In the genomic region with DNA sequence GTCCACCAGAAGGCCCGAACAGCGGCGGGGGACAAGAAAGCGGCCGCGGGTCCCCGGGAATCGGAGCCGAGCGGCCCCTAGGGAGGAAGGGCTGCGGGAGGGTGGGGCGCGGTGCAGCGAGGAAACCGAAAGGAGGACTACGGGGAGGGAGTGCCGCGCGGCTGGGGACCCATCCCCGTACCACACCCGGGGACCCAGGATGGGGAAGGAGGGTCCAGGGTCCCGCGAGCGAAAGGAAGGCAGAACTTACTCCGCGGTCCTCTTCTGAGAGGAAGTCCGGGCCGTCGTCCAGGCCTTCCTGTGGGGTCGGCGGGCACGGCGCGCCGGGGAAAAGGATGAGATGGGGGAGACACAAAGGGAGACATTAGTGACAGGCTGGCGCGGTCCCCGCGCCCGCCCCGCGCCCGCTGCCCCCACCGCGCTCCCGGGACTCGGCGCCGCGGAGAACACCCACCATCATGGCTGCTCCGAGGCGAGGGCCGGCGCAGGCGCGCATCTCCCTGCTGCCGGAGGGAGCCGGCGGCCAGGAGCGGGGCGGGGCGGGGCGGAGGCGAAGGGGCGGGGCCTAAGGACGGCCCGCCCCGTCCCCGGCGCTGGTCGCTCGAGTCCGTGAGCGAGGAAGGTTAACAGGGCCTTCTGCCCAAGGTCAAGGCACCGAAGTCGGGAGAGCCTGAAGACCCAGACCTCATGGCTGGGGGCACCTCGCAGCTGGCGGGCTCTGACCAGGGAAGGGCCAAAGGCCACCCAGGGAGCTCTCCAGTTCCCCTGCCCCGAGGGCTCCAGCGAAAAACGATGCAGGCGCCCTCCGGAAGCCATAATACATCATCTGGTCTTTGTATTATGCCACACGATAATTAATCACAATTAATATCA, we compare ENCODE assay signal across 8 cellular contexts. TPM values are rescaled to one million over a fixed set of nuclear protein-coding genes. Genes with fewer than 3 reads are reported as not detected.
DNase-seq lines count a peak whose midpoint lies in the region; ATAC-seq, FAIRE-seq and TF ChIP-seq lines count a peak whose summit lies in the region.

Gene SNX6 (minus strand): TSS at position 492 of the 873 bp plus-strand sequence. CDS start 32 bp downstream, at position 460.

- H3K9me3 ChIP-seq in endothelial cell of umbilical vein (replicated peaks; ENCODE audit: control insufficient read depth, insufficient read depth, low read length) = no peaks in the 10 kb centered on the region

- H3K27me3 ChIP-seq in endothelial cell of umbilical vein (ENCODE audit: control insufficient read depth in 2 of 2, insufficient read depth in 2 of 2, low read length in 2 of 2) = no peaks in the 10 kb centered on the region

- no peak for TF ChIP-seq CTCF in endothelial cell of umbilical vein (IDR thresholded peaks at IDR 0.05; ENCODE audit: extremely low read depth in 1 of 2, insufficient read depth in 1 of 2, low read depth in 1 of 2, low read length in 2 of 2)

- H3K4me1 ChIP-seq in endothelial cell of umbilical vein (ENCODE audit: control insufficient read depth, extremely low read depth, insufficient read depth, low read length) = peaks cover 12% of the 10 kb centered on the region

- H3K36me3 ChIP-seq in endothelial cell of umbilical vein (ENCODE audit: control insufficient read depth in 2 of 2, extremely low read depth in 1 of 2, insufficient read depth in 2 of 2, low read length in 2 of 2) = no peaks in the 10 kb centered on the region

- POLR2A ChIA-PET in endothelial cell of umbilical vein (lab: Charles Lee) = no interaction called here

- peak within 1 kb of the TSS; percentile 95 for H3K9ac ChIP-seq in endothelial cell of umbilical vein (replicated peaks; ENCODE audit: extremely low read depth, insufficient read depth, low read length)

- peak within 1 kb of the TSS; percentile 79 for H3K27ac ChIP-seq in endothelial cell of umbilical vein (ENCODE audit: insufficient read depth, low read depth, low read length)

- H3K9me1 ChIP-seq in endothelial cell of umbilical vein (replicated peaks; ENCODE audit: control insufficient read depth, extremely low read depth, insufficient read depth, low read length) = no peaks in the 10 kb centered on the region

- H3K4me3 ChIP-seq in endothelial cell of umbilical vein (replicated peaks in 1 of 3; ENCODE audit: insufficient read depth in 1 of 3, low read depth in 1 of 3, low read length in 3 of 3) = peak within 1 kb of the TSS; percentile 80 to 100 (median 84)

- peak within 1 kb of the TSS; percentile 87 for H3K4me2 ChIP-seq in endothelial cell of umbilical vein (ENCODE audit: insufficient read depth, low read length)

- no peaks in the 10 kb centered on the region for H4K20me1 ChIP-seq in endothelial cell of umbilical vein (replicated peaks; ENCODE audit: control insufficient read depth, extremely low read depth, insufficient read depth, low read length)

- ATAC-seq in GM19395 (IDR thresholded peaks at IDR 0.05; ENCODE audit: unreplicated experiment) (peak; percentile 94), HG03558 (IDR thresholded peaks at IDR 0.05; ENCODE audit: extremely low read depth, unreplicated experiment) (peak; percentile 75)

- TF ChIP-seq POLR2A in endothelial cell of umbilical vein (IDR thresholded peaks at IDR 0.05; ENCODE audit: low read depth, low read length) = peak; percentile 75

- peak within 1 kb of the TSS; percentile 98 for H2AFZ ChIP-seq in endothelial cell of umbilical vein (ENCODE audit: low read depth, low read length)

- BruUV-seq in endothelial cell of umbilical vein (replicated peaks; lab: Mats Ljungman, UMichigan) = no TSS peak

- DNase-seq in CMK (ENCODE audit: low read depth) (peak; percentile 31), NOMO-1 treated with dmso at 0.1 percent for 144 hours (lab: John Stamatoyannopoulos, UW; ENCODE audit: unreplicated experiment) (peak; percentile 44), endothelial cell of umbilical vein (ENCODE audit: low read depth, low spot score) (peak; percentile 77), midbrain (lab: John Stamatoyannopoulos, UW) (peak; percentile 92)
- peak; percentile 87 for DNase-seq in activated CD8-positive, alpha-beta memory T cell treated with anti-CD3 and anti-CD28 coated beads, Interleukin-2, amount 50 U/mL, for 48 hours
- DNase-seq in stimulated activated CD8-positive, alpha-beta memory T cell treated with anti-CD3 and anti-CD28 coated beads, Interleukin-2, amount 100 ng/mL, for 1 hour (ENCODE audit: low read depth in 2 of 2) = peak; percentile 59 to 67

- CTCF ChIA-PET in endothelial cell of umbilical vein (lab: Charles Lee) = no interaction called here

- dilution Hi-C loops in endothelial cell of umbilical vein (cut with MboI; ENCODE audit: extremely low pct_ligation_motif_present, low sequenced_read_pairs) = no loop called here

- intact Hi-C loops in endothelial cell of umbilical vein (cut with micrococcal nuclease) = loop anchor here (1.0 to 5.0 kb wide), 4 partner anchors 19 to 492 kb away; partner anchors contain the start of genes PPP2R3C and PRORP

- peaks cover 46% of the 10 kb centered on the region for H3K79me2 ChIP-seq in endothelial cell of umbilical vein (ENCODE audit: control insufficient read depth, insufficient read depth, low read length)

- FAIRE-seq in endothelial cell of umbilical vein (lab: Jason Lieb, UNC) = peak; percentile 66

TF ChIP-seq in endothelial cell of umbilical vein, 7 proteins besides CTCF, POLR2A, EP300 and RAD21:
- TF ChIP-seq MAX (IDR thresholded peaks at IDR 0.05; ENCODE audit: insufficient read depth, insufficient read length) = no peak
- peak; percentile 85 for TF ChIP-seq POLR2AphosphoS5 (IDR thresholded peaks at IDR 0.05; ENCODE audit: insufficient read depth, low read depth, low read length)

RNA-seq across cellular contexts. Expression of gene SNX6, which starts in this region (rescaled TPM):
- 91.6 and 95.1 TPM in 2 replicates for total RNA-seq in endothelial cell of umbilical vein
- 69.3 and 120 TPM in 2 replicates for polyA plus RNA-seq in endothelial cell of umbilical vein
- polyA plus RNA-seq in endothelial cell of umbilical vein (2011; cell fraction: cytosol; rRNA removed) = 69.3 and 136 TPM in 2 replicates
- 52.5 and 90.6 TPM in 2 replicates for polyA plus RNA-seq in endothelial cell of umbilical vein (2011; cell fraction: nucleus; rRNA removed)
- polyA plus RNA-seq in endothelial cell of umbilical vein (2012) = 92.0 and 153 TPM in 2 replicates
- polyA minus RNA-seq in endothelial cell of umbilical vein = 28.1 and 35.5 TPM in 2 replicates
- polyA minus RNA-seq in endothelial cell of umbilical vein (2011; cell fraction: cytosol; rRNA and poly(A)+ RNA removed) = 18.3 TPM
- polyA minus RNA-seq in endothelial cell of umbilical vein (2011; cell fraction: nucleus; rRNA and poly(A)+ RNA removed) = 27.8 and 33.3 TPM in 2 replicates

Comparison
In these comparisons a context has a peak if more than half of its experiments do, and no peak if none do; other contexts are left out.
1. Peak in every context shown above with its lines: DNase-seq, ATAC-seq, H3K4me3 ChIP-seq and H3K27ac ChIP-seq.
2. DNase-seq: peak in every context shown above with its lines; median percentile 92 in midbrain; 87 in activated CD8-positive, alpha-beta memory T cell treated with anti-CD3 and anti-CD28 coated beads, Interleukin-2, amount 50 U/mL, for 48 hours; 77 in endothelial cell of umbilical vein; 63 in stimulated activated CD8-positive, alpha-beta memory T cell treated with anti-CD3 and anti-CD28 coated beads, Interleukin-2, amount 100 ng/mL, for 1 hour; 44 in NOMO-1 treated with dmso at 0.1 percent for 144 hours; 31 in CMK.